1 cellular context compared by ENCODE assay signal in genomic region chr11:134068829-134069425, GRCh38.
TF ChIP-seq lines count a peak whose summit lies in the region.

JAM3 (plus strand) TSS chr11:134069072; CDS start chr11:134069084, 12 bp downstream.

TF ChIP-seq in SK-N-SH, 30 proteins besides CTCF, POLR2A, EP300 and RAD21 (continued from another document):
- TF ChIP-seq REST (IDR thresholded peaks at IDR 0.05; ENCODE audit: low read depth, low read length) (no peak), ZBTB33 (IDR thresholded peaks at IDR 0.05; ENCODE audit: borderline replicate concordance, low read depth) (no peak), POLR2AphosphoS5 (IDR thresholded peaks at IDR 0.05; ENCODE audit: low read depth, low read length) (peak; percentile 83), NFIC (IDR thresholded peaks at IDR 0.05; ENCODE audit: borderline replicate concordance) (no peak), GATA2 (CRISPR knock-in tag; IDR thresholded peaks at IDR 0.05) (no peak), TEAD4 (IDR thresholded peaks at IDR 0.05; ENCODE audit: borderline replicate concordance, insufficient read depth) (no peak), RXRA (IDR thresholded peaks at IDR 0.05; ENCODE audit: borderline replicate concordance, low read depth) (no peak), EZH2phosphoT487 (IDR thresholded peaks at IDR 0.05; ENCODE audit: borderline replicate concordance, low read depth) (no peak), FOXM1 (IDR thresholded peaks at IDR 0.05; ENCODE audit: low read depth) (no peak), FOSL2 (IDR thresholded peaks at IDR 0.05; ENCODE audit: borderline replicate concordance, low read depth) (no peak), MEF2A (IDR thresholded peaks at IDR 0.05; ENCODE audit: borderline replicate concordance, low read depth) (no peak)
